In the genomic region with DNA sequence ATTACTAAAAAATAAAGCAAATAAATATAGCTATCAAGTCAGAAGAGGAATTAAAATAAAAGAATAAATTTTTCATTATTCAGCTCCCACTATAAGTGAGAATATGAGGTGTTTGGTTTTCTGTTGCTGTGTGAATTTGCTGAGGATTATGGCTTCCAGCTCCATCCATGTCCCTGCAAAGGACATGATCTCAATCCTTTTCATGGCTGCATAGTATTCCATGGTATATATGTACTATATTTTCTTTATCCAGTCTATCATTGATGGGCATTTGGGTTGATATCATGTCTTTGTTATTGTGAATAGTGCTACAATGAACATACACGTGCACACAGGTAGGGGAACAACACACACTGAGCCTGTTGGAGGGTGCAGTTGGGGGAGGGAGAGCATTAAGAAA, we compare ENCODE assay signal across 4 cellular contexts. TPM values are rescaled to one million over a fixed set of nuclear protein-coding genes. Genes with fewer than 3 reads are reported as not detected.
DNase-seq lines count a peak whose midpoint lies in the region; ATAC-seq, FAIRE-seq and TF ChIP-seq lines count a peak whose summit lies in the region.
"Not testable (repeated sequence)": the region's sequence is repeated elsewhere in the genome, so short reads cannot be mapped to it uniquely, and the experiment has no call there.

No MANE protein-coding gene starts in this region.

- not testable (repeated sequence) for H3K27me3 ChIP-seq in K562 (ENCODE audit: control insufficient read depth in 2 of 2, insufficient read depth in 2 of 2, low read length in 2 of 2); H1 (replicated peaks in 1 of 4; ENCODE audit: control insufficient read depth in 3 of 4, extremely low read depth in 1 of 4, insufficient read depth in 3 of 4, low read length in 3 of 4)

- not testable (repeated sequence) for H3K27ac Mint-ChIP-seq in activated CD4-positive, alpha-beta T cell treated with anti-CD3 and anti-CD28 coated beads, Interleukin-2, amount 10 ng/mL, durations not matched to agents 24 days and 14 days

- H4K91ac ChIP-seq in H1 (replicated peaks; ENCODE audit: insufficient read length, low read length) = not testable (repeated sequence)

- H3K23me2 ChIP-seq in H1 (ENCODE audit: low read depth, low read length) = not testable (repeated sequence)

- TF ChIP-seq CTCF in HEK293 (tag by site-specific recombination; IDR thresholded peaks at IDR 0.05); K562 (IDR thresholded peaks at IDR 0.05 in 2 of 3, conservative IDR thresholded peaks at IDR 0.05 in 1 of 3; ENCODE audit: insufficient read depth in 2 of 3, low read depth in 1 of 3, low read length in 3 of 3); H1 (IDR thresholded peaks at IDR 0.05; ENCODE audit: control extremely low read depth in 1 of 3, insufficient read depth in 1 of 3, low read depth in 1 of 3, low read length in 3 of 3): not testable (repeated sequence)

- not testable (repeated sequence) for ATAC-seq in K562

- not testable (repeated sequence) for TF ChIP-seq EP300 in K562 (IDR thresholded peaks at IDR 0.05; ENCODE audit: low read length); H1 (IDR thresholded peaks at IDR 0.05; ENCODE audit: borderline replicate concordance in 1 of 2, low read depth in 2 of 2, low read length in 2 of 2)

- H3K4me1 Mint-ChIP-seq in activated CD4-positive, alpha-beta T cell treated with anti-CD3 and anti-CD28 coated beads, Interleukin-2, amount 10 ng/mL, durations not matched to agents 24 days and 14 days = not testable (repeated sequence)

- H2AFZ ChIP-seq in K562 (ENCODE audit: low read depth, low read length); H1 (ENCODE audit: low read length): not testable (repeated sequence)

- H3K23ac ChIP-seq in H1 (ENCODE audit: insufficient read length) = not testable (repeated sequence)

- H3K4me3 Mint-ChIP-seq in activated CD4-positive, alpha-beta T cell treated with anti-CD3 and anti-CD28 coated beads, Interleukin-2, amount 10 ng/mL, durations not matched to agents 24 days and 14 days = not testable (repeated sequence)

- H4K5ac ChIP-seq in H1 (ENCODE audit: insufficient read length, low read depth, low read length) = not testable (repeated sequence)

- not testable (repeated sequence) for H3K27ac ChIP-seq in HEK293 (ENCODE audit: extremely low read depth, low read depth, low read length); K562 (ENCODE audit: extremely low read depth, low read depth, low read length); H1 (ENCODE audit: low read depth, low read length)

- WGBS in K562 (ENCODE audit: insufficient coverage, low coverage, missing lambda C conversion rate) = 11% methylated on average over 1 of the region's 1 CpG
- WGBS in H1 (ENCODE audit: extremely low coverage in 1 of 2, insufficient coverage in 1 of 2, insufficient read length in 1 of 2, insufficient replicate concordance in 2 of 2, low coverage in 1 of 2, low lambda C conversion rate in 2 of 2, missing lambda C conversion rate in 1 of 2), 2 experiments = 100% methylated on average over 1 of the region's 1 CpG; no CpG with 5 or more reads in 1 of the 2 experiments

- H4K8ac ChIP-seq in H1 (ENCODE audit: extremely low read depth, insufficient read depth, low read length) = not testable (repeated sequence)

- H2BK5ac ChIP-seq in H1 (ENCODE audit: low read depth, low read length) = not testable (repeated sequence)

- FAIRE-seq in K562 (lab: Jason Lieb, UNC); H1 (lab: Jason Lieb, UNC): not testable (repeated sequence)

- not testable (repeated sequence) for BruUV-seq in K562 (replicated peaks; lab: Mats Ljungman, UMichigan)

- not testable (repeated sequence) for H3K4ac ChIP-seq in H1 (replicated peaks; ENCODE audit: insufficient read length, low read depth, low read length)

- H3K79me1 ChIP-seq in H1 (ENCODE audit: low read depth, low read length) = not testable (repeated sequence)

- CTCF ChIA-PET in HEK293 (lab: Yijun Ruan, JAX); K562 (lab: Yijun Ruan, JAX; ENCODE audit: low intra/inter-chr PET ratio): not testable (repeated sequence)
- CTCF ChIA-PET in H1 (lab: Charles Lee; ENCODE audit: partially characterized antibody) = interaction anchor here (0.6 to 0.8 kb wide), 2 partner anchors 103 to 311 kb away, joined by 3 to 4 read pairs; no protein-coding TSS in a partner anchor

- H3K79me2 ChIP-seq in K562 (ENCODE audit: control insufficient read depth, insufficient read depth, low read length); H1 (ENCODE audit: control insufficient read depth in 1 of 2, insufficient read depth in 2 of 2, low read length in 2 of 2): not testable (repeated sequence)

- not testable (repeated sequence) for H3K9ac ChIP-seq in K562 (ENCODE audit: insufficient read depth in 1 of 2, low read depth in 2 of 2, low read length in 2 of 2); H1 (replicated peaks in 1 of 4; ENCODE audit: extremely low read depth in 1 of 4, low read depth in 3 of 4, low read length in 3 of 4)

- peaks cover 27% of the 10 kb centered on the region for H3K27me3 Mint-ChIP-seq in activated CD4-positive, alpha-beta T cell treated with anti-CD3 and anti-CD28 coated beads, Interleukin-2, amount 10 ng/mL, durations not matched to agents 24 days and 14 days

- H3K4me2 ChIP-seq in K562 (ENCODE audit: insufficient read depth, low read length); H1 (ENCODE audit: insufficient read depth in 1 of 2, low read depth in 2 of 2, low read length in 2 of 2): not testable (repeated sequence)

- peak; percentile 11 for DNase-seq in activated CD4-positive, alpha-beta T cell treated with anti-CD3 and anti-CD28 coated beads, Interleukin-2, amount 10 ng/mL, durations not matched to agents 24 days and 14 days
- not testable (repeated sequence) for DNase-seq in K562 (ENCODE audit: extremely low read depth in 1 of 4, low spot score in 3 of 4); H1 (ENCODE audit: low read depth in 1 of 2, low spot score in 2 of 2)

- not testable (repeated sequence) for H2BK120ac ChIP-seq in H1 (replicated peaks; ENCODE audit: low read depth, low read length)

- not testable (repeated sequence) for H2BK15ac ChIP-seq in H1 (ENCODE audit: low read length)

- not testable (repeated sequence) for H3K18ac ChIP-seq in H1 (ENCODE audit: extremely low read depth, low read length)

- not testable (repeated sequence) for H3K9me3 ChIP-seq in HEK293 (ENCODE audit: control insufficient read depth, insufficient read depth, low read depth, low read length); K562 (replicated peaks; ENCODE audit: control insufficient read depth, insufficient read depth, low read depth, low read length); H1 (ENCODE audit: insufficient read depth in 2 of 2, low read depth in 1 of 2, low read length in 1 of 2)

- in situ Hi-C loops in K562 (cut with MboI) = not testable (repeated sequence)

- H3K36me3 Mint-ChIP-seq in activated CD4-positive, alpha-beta T cell treated with anti-CD3 and anti-CD28 coated beads, Interleukin-2, amount 10 ng/mL, durations not matched to agents 24 days and 14 days (ENCODE audit: low read depth) = not testable (repeated sequence)

- H3K4me1 ChIP-seq in HEK293 (ENCODE audit: control insufficient read depth, insufficient read depth, low read length); K562 (replicated peaks in 1 of 2; ENCODE audit: control insufficient read depth in 2 of 2, insufficient read depth in 2 of 2, low read length in 2 of 2); H1 (replicated peaks in 1 of 4; ENCODE audit: control insufficient read depth in 3 of 4, insufficient read depth in 4 of 4, low read length in 3 of 4): not testable (repeated sequence)

- H3K9me1 ChIP-seq in K562 (ENCODE audit: control insufficient read depth, insufficient read depth, low read length) = not testable (repeated sequence)

- TF ChIP-seq RAD21 in K562 (CRISPR knock-in tag; conservative IDR thresholded peaks at IDR 0.05 in 1 of 2, IDR thresholded peaks at IDR 0.05 in 1 of 2); H1 (IDR thresholded peaks at IDR 0.05 in 1 of 2, conservative IDR thresholded peaks at IDR 0.05 in 1 of 2; ENCODE audit: low read depth in 2 of 2, low read length in 2 of 2): not testable (repeated sequence)

- H3K4me3 ChIP-seq in HEK293 (ENCODE audit: low read depth, low read length); K562; H1 (ENCODE audit: extremely low read depth in 1 of 4, insufficient read depth in 2 of 4, low read depth in 3 of 4, low read length in 4 of 4): not testable (repeated sequence)

- not testable (repeated sequence) for H3K14ac ChIP-seq in H1 (ENCODE audit: insufficient read length)

- H2AK5ac ChIP-seq in H1 (ENCODE audit: low read depth, low read length) = not testable (repeated sequence)

- TF ChIP-seq POLR2A in K562 (conservative IDR thresholded peaks at IDR 0.05); H1 (IDR thresholded peaks at IDR 0.05; ENCODE audit: control extremely low read depth in 1 of 2, low read depth in 2 of 2, low read length in 2 of 2): not testable (repeated sequence)

- H3K9me3 Mint-ChIP-seq in activated CD4-positive, alpha-beta T cell treated with anti-CD3 and anti-CD28 coated beads, Interleukin-2, amount 10 ng/mL, durations not matched to agents 24 days and 14 days = not testable (repeated sequence)

- intact Hi-C loops in activated CD4-positive, alpha-beta T cell treated with anti-CD3 and anti-CD28 coated beads, Interleukin-2, amount 10 ng/mL, durations not matched to agents 24 days and 14 days (cut with micrococcal nuclease); K562 (cut with micrococcal nuclease): not testable (repeated sequence)

- H2BK20ac ChIP-seq in H1 (ENCODE audit: low read length) = not testable (repeated sequence)

- H3K56ac ChIP-seq in H1 (replicated peaks; ENCODE audit: insufficient read length, low read depth, low read length) = not testable (repeated sequence)

- H3K36me3 ChIP-seq in HEK293 (ENCODE audit: control insufficient read depth in 2 of 2, insufficient read depth in 1 of 2, low read length in 2 of 2); K562 (ENCODE audit: control insufficient read depth, insufficient read depth, low read length); H1 (ENCODE audit: control insufficient read depth in 2 of 4, insufficient read depth in 4 of 4, low read length in 3 of 4): not testable (repeated sequence)

- POLR2A ChIA-PET in HEK293 (lab: Yijun Ruan, JAX); K562 (lab: Yijun Ruan, JAX); H1 (lab: Charles Lee; ENCODE audit: partially characterized antibody): not testable (repeated sequence)

- not testable (repeated sequence) for H2BK12ac ChIP-seq in H1 (ENCODE audit: low read depth, low read length)

- not testable (repeated sequence) for H4K20me1 ChIP-seq in K562 (replicated peaks; ENCODE audit: control insufficient read depth, insufficient read depth, low read length); H1 (replicated peaks in 1 of 2; ENCODE audit: control insufficient read depth in 1 of 2, insufficient read depth in 2 of 2, low read length in 2 of 2)

RNA-seq across cellular contexts. Expression of a gene that starts 27.8 kb away (rescaled TPM):
- total RNA-seq in activated CD4-positive, alpha-beta T cell treated with anti-CD3 and anti-CD28 coated beads, Interleukin-2, amount 10 ng/mL, durations not matched to agents 24 days and 14 days = 33.4 and 36.7 TPM in 2 replicates
- 90.8 and 102 TPM in 2 replicates for total RNA-seq in K562 (2011; cell fraction: chromatin; rRNA removed; ENCODE audit: low replicate concordance)
- total RNA-seq in K562 (2011; cell fraction: nucleolus; rRNA removed) = 107 and 116 TPM in 2 replicates
- 70.0 and 72.2 TPM in 2 replicates for total RNA-seq in K562 (2011; cell fraction: nucleoplasm; rRNA removed)
- total RNA-seq in K562 (2014; rRNA removed) (124 and 128 TPM in 2 replicates), K562 (2014; rRNA removed; fragmentation: Illumina TruSeq; extraction: Trizol) (47.2 and 53.9 TPM in 2 replicates), K562 (2015; rRNA removed; fragmentation: Illumina TruSeq; extraction: Trizol) (35.6 and 36.3 TPM in 2 replicates), K562 (2021) (131 and 156 TPM in 2 replicates)
- polyA plus RNA-seq in K562 (2011; rRNA removed) (62.1 and 67.7 TPM in 2 replicates), K562 (2014; fragmentation: Illumina TruSeq; extraction: Trizol) (70.7 and 71.9 TPM in 2 replicates), K562 (2014; fragmentation: Nextera tagmentation; extraction: Ambion mirVana) (10 to 100 TPM; 21.3 to 22.4 TPM), K562 (2014; rRNA removed) (118 and 142 TPM in 2 replicates), H1 (2011; rRNA removed) (7.6 and 13.6 TPM in 2 replicates)
- 70.5 and 81.1 TPM in 2 replicates for polyA plus RNA-seq in K562 (2011; cell fraction: cytosol; rRNA removed)
- 121 and 179 TPM in 2 replicates for polyA plus RNA-seq in K562 (2011; cell fraction: nucleus; rRNA removed)
- polyA plus RNA-seq in K562 (2012) = 105 and 115 TPM in 2 replicates
- 20.1 and 28.5 TPM in 2 replicates for polyA minus RNA-seq in K562 (2011; rRNA and poly(A)+ RNA removed)
- polyA minus RNA-seq in K562 (2011; cell fraction: cytosol; rRNA and poly(A)+ RNA removed) = 39.4 and 64.1 TPM in 2 replicates
- polyA minus RNA-seq in K562 (2011; cell fraction: nucleus; rRNA and poly(A)+ RNA removed) = 113 and 146 TPM in 2 replicates
- total RNA-seq in H1 (2021; fragmentation: NEBNext Ultra II Directional; extraction: Animal tissue kit (Norgen Biotek cat#: 25700)) = 15.5 and 15.6 TPM in 2 replicates
- 14.2 TPM for polyA plus RNA-seq in H1 (2011; cell fraction: cytosol; rRNA removed)
- polyA plus RNA-seq in H1 (2011; cell fraction: nucleus; rRNA removed) = 19.6 TPM
- 13.3 to 20.9 TPM (median 16.5 TPM) in 4 replicates for polyA plus RNA-seq in H1 (2012, experiment 1 of 2)
- 7.9 TPM for polyA plus RNA-seq in H1 (2012, experiment 2 of 2)
- polyA plus RNA-seq in H1 (2013, experiment 1 of 2) = 12.3 TPM
- 13.6 TPM for polyA plus RNA-seq in H1 (2013, experiment 2 of 2)
- 1.1 and 2.4 TPM in 2 replicates for polyA minus RNA-seq in H1 (2011; rRNA and poly(A)+ RNA removed)
- 7.8 TPM for polyA minus RNA-seq in H1 (2011; cell fraction: cytosol; rRNA and poly(A)+ RNA removed)
- 30.7 TPM for polyA minus RNA-seq in H1 (2011; cell fraction: nucleus; rRNA and poly(A)+ RNA removed)
